ENCODE assay signal across 8 cellular contexts in genomic region chr6:9540534-9541126, GRCh38.
DNase-seq lines count a peak whose midpoint lies in the region; ATAC-seq, FAIRE-seq and TF ChIP-seq lines count a peak whose summit lies in the region.

No MANE protein-coding gene starts in this region.

- H3K9me3 Mint-ChIP-seq in activated naive CD4-positive, alpha-beta T cell treated with anti-CD3 and anti-CD28 coated beads, Interleukin-2, amount 50 U/mL, for 72 hours, result peaks cover 0 to 7% of the 10 kb centered on the region in 2 donors

- H3K36me3 Mint-ChIP-seq in activated naive CD4-positive, alpha-beta T cell treated with anti-CD3 and anti-CD28 coated beads, Interleukin-2, amount 50 U/mL, for 72 hours, result no peaks in the 10 kb centered on the region

- no peak for DNase-seq in D721Med (ENCODE audit: insufficient read length, low spot score)
- DNase-seq in GM19239 (ENCODE audit: insufficient read length, low spot score), result peak; percentile 8
- peak; percentile 73 to 76 for DNase-seq in Kasumi-1 (lab: John Stamatoyannopoulos, UW)
- DNase-seq in SW 1271 (lab: John Stamatoyannopoulos, UW), result peak; percentile 18 to 65
- peak; percentile 61 for DNase-seq in glomerular visceral epithelial cell (ENCODE audit: extremely low spot score)
- DNase-seq in urothelium cell line (ENCODE audit: low spot score), result peak; percentile 30
- DNase-seq in mesenteric fat pad (ENCODE audit: low spot score), result no peak
- DNase-seq in activated naive CD4-positive, alpha-beta T cell treated with anti-CD3 and anti-CD28 coated beads, Interleukin-2, amount 50 U/mL, for 72 hours (ENCODE audit: low spot score in 2 of 2), result no peak

- no peak overlapping the region for H3K27ac Mint-ChIP-seq in activated naive CD4-positive, alpha-beta T cell treated with anti-CD3 and anti-CD28 coated beads, Interleukin-2, amount 50 U/mL, for 72 hours

- no peak for FAIRE-seq in D721Med (lab: Jason Lieb, UNC)
- no peak for FAIRE-seq in GM19239 (lab: Jason Lieb, UNC)
- FAIRE-seq in urothelium cell line (lab: Jason Lieb, UNC), result no peak

- TF ChIP-seq CTCF in D721Med (IDR thresholded peaks at IDR 0.05; ENCODE audit: insufficient read depth, missing control alignments), result peak; percentile 63

- no peak for ATAC-seq in activated naive CD4-positive, alpha-beta T cell treated with anti-CD3 and anti-CD28 coated beads, Interleukin-2, amount 50 U/mL, for 72 hours

Comparison
In these comparisons a context has a peak if more than half of its experiments do, and no peak if none do; other contexts are left out.
1. DNase-seq: peak in GM19239 (single experiment), Kasumi-1 (2 of 2), SW 1271 (2 of 2), glomerular visceral epithelial cell (single experiment) and urothelium cell line (single experiment); none in D721Med (single experiment), mesenteric fat pad (single experiment) and activated naive CD4-positive, alpha-beta T cell treated with anti-CD3 and anti-CD28 coated beads, Interleukin-2, amount 50 U/mL, for 72 hours (0 of 2).